ENCODE assay signal across 15 cellular contexts in the genomic region with DNA sequence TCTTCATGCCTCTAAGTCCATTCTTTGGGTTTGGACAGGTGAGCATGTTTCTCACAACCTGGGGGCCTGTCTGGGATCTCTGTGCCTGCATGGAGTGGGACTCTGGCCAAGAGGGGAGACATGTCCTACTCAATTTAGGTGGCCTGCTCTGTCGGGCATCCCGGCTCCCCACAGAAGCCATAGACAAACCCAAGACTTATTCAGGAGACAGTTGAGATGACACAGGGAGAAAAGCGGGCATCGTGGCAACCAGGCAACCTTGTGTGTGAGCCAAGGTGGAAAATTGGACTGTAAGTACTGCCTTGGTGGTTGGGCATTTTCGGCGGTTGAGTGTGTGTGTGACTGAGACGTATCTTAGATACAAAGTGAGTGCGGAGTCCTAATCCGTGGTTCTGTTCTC. TPM values are rescaled to one million over a fixed set of nuclear protein-coding genes. Genes with fewer than 3 reads are reported as not detected.
A peak's percentile ranks its signal among the peaks of the same experiment; 100 is the strongest.
DNase-seq lines count a peak whose midpoint lies in the region; ATAC-seq, FAIRE-seq and TF ChIP-seq lines count a peak whose summit lies in the region.
"Had no signal": no experiment of that assay in that cellular context is flagged by ENCODE, and none has a peak within 500 bp of the region (broad histone marks: within the 10 kb centered on the region; RNA-seq: fewer than 3 reads in every experiment).

No MANE protein-coding gene starts in this region.

- H4K20me1 ChIP-seq in HCT116 (ENCODE audit: insufficient read depth), result no peaks in the 10 kb centered on the region
- no peaks in the 10 kb centered on the region for H4K20me1 ChIP-seq in H1 (replicated peaks in 1 of 2; ENCODE audit: control insufficient read depth in 1 of 2, insufficient read depth in 2 of 2, low read length in 2 of 2)

- H3K4ac ChIP-seq in H1 (replicated peaks; ENCODE audit: insufficient read length, low read depth, low read length), result no peak overlapping the region

- no peak for FAIRE-seq in H1 (lab: Jason Lieb, UNC)
- FAIRE-seq: K562 had no signal

- H3K9me3 ChIP-seq in cardiac muscle cell (ENCODE audit: low read depth) (no peaks in the 10 kb centered on the region), HCT116 (ENCODE audit: control insufficient read depth in 1 of 2, insufficient read depth in 1 of 2, low read depth in 1 of 2, low read length in 2 of 2) (no peaks in the 10 kb centered on the region), H1 (ENCODE audit: insufficient read depth in 2 of 2, low read depth in 1 of 2, low read length in 1 of 2) (peaks cover 0 to 7% of the 10 kb centered on the region in 2 experiments; a peak in 2 of 4 replicates), tibial artery (no peaks in the 10 kb centered on the region)
- no peaks in the 10 kb centered on the region for H3K9me3 ChIP-seq in effector memory CD4-positive, alpha-beta T cell (ENCODE audit: control insufficient read depth, low read length)

- H4K8ac ChIP-seq in H1 (ENCODE audit: extremely low read depth, insufficient read depth, low read length), result no peak overlapping the region

- TF ChIP-seq RAD21 in HCT116 (IDR thresholded peaks at IDR 0.05; ENCODE audit: low read depth), result no peak
- no peak for TF ChIP-seq RAD21 in H1 (IDR thresholded peaks at IDR 0.05 in 1 of 2, conservative IDR thresholded peaks at IDR 0.05 in 1 of 2; ENCODE audit: low read depth in 2 of 2, low read length in 2 of 2)

- H3K9me2 ChIP-seq in HCT116 (ENCODE audit: insufficient read depth), result no peaks in the 10 kb centered on the region

- H2BK120ac ChIP-seq in H1 (replicated peaks; ENCODE audit: low read depth, low read length), result peak overlapping the region; percentile 78

- H3K36me3 ChIP-seq in cardiac muscle cell (no peaks in the 10 kb centered on the region), HCT116 (ENCODE audit: control insufficient read depth in 1 of 2, insufficient read depth in 2 of 2, low read length in 2 of 2) (no peaks in the 10 kb centered on the region), H1 (ENCODE audit: control insufficient read depth in 2 of 4, insufficient read depth in 4 of 4, low read length in 3 of 4) (no peaks in the 10 kb centered on the region), tibial artery (no peaks in the 10 kb centered on the region)
- H3K36me3 ChIP-seq in effector memory CD4-positive, alpha-beta T cell (ENCODE audit: control insufficient read depth, insufficient read depth, low read length), result no peaks in the 10 kb centered on the region

- H3K27me3 ChIP-seq in cardiac muscle cell (no peaks in the 10 kb centered on the region), HCT116 (ENCODE audit: insufficient read depth, low read length) (no peaks in the 10 kb centered on the region), H1 (replicated peaks in 1 of 4; ENCODE audit: control insufficient read depth in 3 of 4, extremely low read depth in 1 of 4, insufficient read depth in 3 of 4, low read length in 3 of 4) (no peaks in the 10 kb centered on the region; a peak in 1 of 7 replicates), tibial artery (no peaks in the 10 kb centered on the region)
- no peaks in the 10 kb centered on the region for H3K27me3 ChIP-seq in effector memory CD4-positive, alpha-beta T cell (replicated peaks; ENCODE audit: control insufficient read depth, insufficient read depth, low read length, poor library complexity, severe bottlenecking)

- H2AFZ ChIP-seq in HCT116 (ENCODE audit: low read depth, low read length, poor library complexity, severe bottlenecking) (no peak overlapping the region), H1 (ENCODE audit: low read length) (no peak overlapping the region)
- H2AFZ ChIP-seq: GM23248 had no signal

- H3K4me1 ChIP-seq in cardiac muscle cell (ENCODE audit: low read depth), result peaks cover 9% of the 10 kb centered on the region
- peaks cover 4 to 19% of the 10 kb centered on the region in 2 experiments for H3K4me1 ChIP-seq in HCT116 (ENCODE audit: control insufficient read depth in 1 of 2, insufficient read depth in 2 of 2, low read length in 2 of 2)
- H3K4me1 ChIP-seq in H1 (replicated peaks in 1 of 4; ENCODE audit: control insufficient read depth in 3 of 4, insufficient read depth in 4 of 4, low read length in 3 of 4), result no peaks in the 10 kb centered on the region; a peak in 1 of 7 replicates
- H3K4me1 ChIP-seq in tibial artery, result peaks cover 0 to 41% (median 31%) of the 10 kb centered on the region in 4 donors
- peaks cover 8% of the 10 kb centered on the region for H3K4me1 ChIP-seq in effector memory CD4-positive, alpha-beta T cell (ENCODE audit: control insufficient read depth, insufficient read depth, low read length, poor library complexity, severe bottlenecking)

- intact Hi-C loops in left ventricle myocardium superior (cut with micrococcal nuclease) (no loop called here), HCT116 (cut with micrococcal nuclease) (no loop called here), tibial artery (cut with DNase I; ENCODE audit: low total_unique reads) (no loop called here)

- H2BK5ac ChIP-seq in H1 (ENCODE audit: low read depth, low read length), result no peak overlapping the region

- no peak overlapping the region for H3K23ac ChIP-seq in H1 (ENCODE audit: insufficient read length)

- no peaks in the 10 kb centered on the region for H3K79me1 ChIP-seq in H1 (ENCODE audit: low read depth, low read length)

- POLR2A ChIA-PET in HCT116 (lab: Charles Lee), result no interaction called here
- POLR2A ChIA-PET in H1 (lab: Charles Lee; ENCODE audit: partially characterized antibody), result no interaction called here

- no peak overlapping the region for H2AK5ac ChIP-seq in H1 (ENCODE audit: low read depth, low read length)

- H3K18ac ChIP-seq in H1 (ENCODE audit: extremely low read depth, low read length), result no peak overlapping the region

- 91% methylated on average over 9 of the region's 9 CpGs; no CpG with 5 or more reads in 1 of the 2 experiments for WGBS in H1 (ENCODE audit: extremely low coverage in 1 of 2, insufficient coverage in 1 of 2, insufficient read length in 1 of 2, insufficient replicate concordance in 2 of 2, low coverage in 1 of 2, low lambda C conversion rate in 2 of 2, missing lambda C conversion rate in 1 of 2), 2 experiments

- RAD21 ChIA-PET in HCT116 (lab: Charles Lee; ENCODE audit: low non-redundant PET in 1 of 2, low total read pairs in 2 of 2, uncharacterized antibody in 2 of 2, unreplicated experiment in 2 of 2), result no interaction called here

- no peak overlapping the region for H2BK20ac ChIP-seq in H1 (ENCODE audit: low read length)

- CTCF ChIA-PET in HCT116 (lab: Charles Lee), result no interaction called here
- CTCF ChIA-PET in H1 (lab: Charles Lee; ENCODE audit: partially characterized antibody), result no interaction called here

- H3K27ac ChIP-seq in cardiac muscle cell, result peak overlapping the region; percentile 91
- H3K27ac ChIP-seq in HCT116 (ENCODE audit: low read depth, low read length), result no peak overlapping the region
- H3K27ac ChIP-seq in H1 (ENCODE audit: low read depth, low read length), result no peak overlapping the region
- H3K27ac ChIP-seq in tibial artery, result peak overlapping the region; percentile 77 to 83
- no peak overlapping the region for H3K27ac ChIP-seq in effector memory CD4-positive, alpha-beta T cell (ENCODE audit: insufficient read depth, low read length, poor library complexity, severe bottlenecking)
- H3K27ac ChIP-seq: GM23248 had no signal

- no peak overlapping the region for H4K5ac ChIP-seq in H1 (ENCODE audit: insufficient read length, low read depth, low read length)

- TF ChIP-seq CTCF in cardiac muscle cell (IDR thresholded peaks at IDR 0.05; ENCODE audit: low read depth, low read length), result no peak
- no peak for TF ChIP-seq CTCF in HCT116 (IDR thresholded peaks at IDR 0.05 in 2 of 3, conservative IDR thresholded peaks at IDR 0.05 in 1 of 3; ENCODE audit: borderline replicate concordance in 1 of 3, insufficient read depth in 1 of 3, low read depth in 2 of 3, low read length in 2 of 3)
- no peak for TF ChIP-seq CTCF in H1 (IDR thresholded peaks at IDR 0.05; ENCODE audit: control extremely low read depth in 1 of 3, insufficient read depth in 1 of 3, low read depth in 1 of 3, low read length in 3 of 3)
- TF ChIP-seq CTCF in tibial artery (IDR thresholded peaks at IDR 0.05), result no peak

- TSS peak; percentile 32 for BruUV-seq in HCT116 (replicated peaks; lab: Mats Ljungman, UMichigan)

- no peaks in the 10 kb centered on the region for H3K23me2 ChIP-seq in H1 (ENCODE audit: low read depth, low read length)

- H3K4me2 ChIP-seq in HCT116 (ENCODE audit: low read length), result no peak overlapping the region
- no peak overlapping the region for H3K4me2 ChIP-seq in H1 (ENCODE audit: insufficient read depth in 1 of 2, low read depth in 2 of 2, low read length in 2 of 2)

- no peak for TF ChIP-seq EP300 in H1 (IDR thresholded peaks at IDR 0.05; ENCODE audit: borderline replicate concordance in 1 of 2, low read depth in 2 of 2, low read length in 2 of 2)

- DNase-seq in cardiac muscle cell (ENCODE audit: low read depth in 1 of 2, low spot score in 1 of 2), result no peak
- DNase-seq in left ventricle myocardium superior, result no peak
- DNase-seq in HCT116 (ENCODE audit: low read depth, low spot score), result no peak
- DNase-seq in H1 (ENCODE audit: low read depth in 1 of 2, low spot score in 2 of 2), result no peak
- DNase-seq in tibial artery, result no peak
- no peak for DNase-seq in effector memory CD4-positive, alpha-beta T cell
- DNase-seq in COLO668 (lab: John Stamatoyannopoulos, UW; ENCODE audit: unreplicated experiment), result no peak
- DNase-seq: AML-193; CD4-positive, alpha-beta T cell; DMS 273 treated with DMSO at 0.1 percent for 48 hours; NCI-H1048; NCI-H345; NCI-H526 treated with DMSO at 0.1 percent for 48 hours had no signal

- H3K14ac ChIP-seq in H1 (ENCODE audit: insufficient read length), result no peak overlapping the region

- H3K79me2 ChIP-seq in HCT116 (ENCODE audit: insufficient read depth, low read length), result no peaks in the 10 kb centered on the region
- H3K79me2 ChIP-seq in H1 (ENCODE audit: control insufficient read depth in 1 of 2, insufficient read depth in 2 of 2, low read length in 2 of 2), result no peaks in the 10 kb centered on the region

- 0 out of 2 replicates have a peak overlapping the region, but pooled peaks have one; percentile 2 for H2BK12ac ChIP-seq in H1 (ENCODE audit: low read depth, low read length)

- H2BK15ac ChIP-seq in H1 (ENCODE audit: low read length), result no peak overlapping the region

- no peak overlapping the region for H3K4me3 ChIP-seq in cardiac muscle cell
- H3K4me3 ChIP-seq in HCT116 (replicated peaks in 1 of 2; ENCODE audit: low read depth in 1 of 2, low read length in 2 of 2), result no peak overlapping the region
- H3K4me3 ChIP-seq in H1 (ENCODE audit: extremely low read depth in 1 of 4, insufficient read depth in 2 of 4, low read depth in 3 of 4, low read length in 4 of 4), result no peak overlapping the region
- H3K4me3 ChIP-seq in tibial artery, result no peak overlapping the region
- no peak overlapping the region for H3K4me3 ChIP-seq in effector memory CD4-positive, alpha-beta T cell (ENCODE audit: insufficient read depth, low read depth, low read length, poor library complexity, severe bottlenecking)
- H3K4me3 ChIP-seq: GM23248, K562 had no signal

- TF ChIP-seq POLR2A in HCT116 (IDR thresholded peaks at IDR 0.05; ENCODE audit: borderline replicate concordance, extremely low read depth, insufficient read depth, insufficient read length) (no peak), H1 (IDR thresholded peaks at IDR 0.05; ENCODE audit: control extremely low read depth in 1 of 2, low read depth in 2 of 2, low read length in 2 of 2) (no peak)

- H3K9ac ChIP-seq in HCT116 (ENCODE audit: low read length), result no peak overlapping the region
- no peak overlapping the region for H3K9ac ChIP-seq in H1 (replicated peaks in 1 of 4; ENCODE audit: extremely low read depth in 1 of 4, low read depth in 3 of 4, low read length in 3 of 4)
- H3K9ac ChIP-seq: GM23248 had no signal

- ATAC-seq in left ventricle myocardium superior (no peak), HCT116 (no peak)
- ATAC-seq: K562 had no signal

- no peak overlapping the region for H4K91ac ChIP-seq in H1 (replicated peaks; ENCODE audit: insufficient read length, low read length)

- H3K56ac ChIP-seq in H1 (replicated peaks; ENCODE audit: insufficient read length, low read depth, low read length), result no peak overlapping the region

RNA-seq across cellular contexts. Expression of gene PPCDC, which starts 40.5 kb away (rescaled TPM):
- total RNA-seq in cardiac muscle cell (25.6 and 28.3 TPM in 2 replicates), left ventricle myocardium superior (5.1 TPM), HCT116 (2021; ENCODE audit: unreplicated experiment) (18.0 TPM)
- polyA plus RNA-seq in cardiac muscle cell (15.9 and 17.6 TPM in 2 replicates), H1 (2011; rRNA removed) (29.7 and 46.7 TPM in 2 replicates)
- 18.7 and 23.5 TPM in 2 replicates for polyA plus RNA-seq in HCT116 (2012)
- 11.3 and 14.7 TPM in 2 replicates for total RNA-seq in H1 (2021; fragmentation: NEBNext Ultra II Directional; extraction: Animal tissue kit (Norgen Biotek cat#: 25700))
- 40.7 TPM for polyA plus RNA-seq in H1 (2011; cell fraction: cytosol; rRNA removed)
- polyA plus RNA-seq in H1 (2011; cell fraction: nucleus; rRNA removed), result 38.6 TPM
- 11.5 to 22.8 TPM (median 19.2 TPM) in 4 replicates for polyA plus RNA-seq in H1 (2012, experiment 1 of 2)
- 20.5 TPM for polyA plus RNA-seq in H1 (2012, experiment 2 of 2)
- polyA plus RNA-seq in H1 (2013, experiment 1 of 2), result 13.7 TPM
- 12.7 TPM for polyA plus RNA-seq in H1 (2013, experiment 2 of 2)
- 17.0 and 18.1 TPM in 2 replicates for polyA minus RNA-seq in H1 (2011; rRNA and poly(A)+ RNA removed)
- 10.7 TPM for polyA minus RNA-seq in H1 (2011; cell fraction: cytosol; rRNA and poly(A)+ RNA removed)
- polyA minus RNA-seq in H1 (2011; cell fraction: nucleus; rRNA and poly(A)+ RNA removed), result 18.8 TPM

Comparison
In these comparisons a context has a peak if more than half of its experiments do, and no peak if none do; other contexts are left out.
1. H3K27ac ChIP-seq: peak in cardiac muscle cell (single experiment) and tibial artery (2 of 2); none in HCT116 (single experiment), H1 (single experiment) and effector memory CD4-positive, alpha-beta T cell (single experiment).